In the genomic region with DNA sequence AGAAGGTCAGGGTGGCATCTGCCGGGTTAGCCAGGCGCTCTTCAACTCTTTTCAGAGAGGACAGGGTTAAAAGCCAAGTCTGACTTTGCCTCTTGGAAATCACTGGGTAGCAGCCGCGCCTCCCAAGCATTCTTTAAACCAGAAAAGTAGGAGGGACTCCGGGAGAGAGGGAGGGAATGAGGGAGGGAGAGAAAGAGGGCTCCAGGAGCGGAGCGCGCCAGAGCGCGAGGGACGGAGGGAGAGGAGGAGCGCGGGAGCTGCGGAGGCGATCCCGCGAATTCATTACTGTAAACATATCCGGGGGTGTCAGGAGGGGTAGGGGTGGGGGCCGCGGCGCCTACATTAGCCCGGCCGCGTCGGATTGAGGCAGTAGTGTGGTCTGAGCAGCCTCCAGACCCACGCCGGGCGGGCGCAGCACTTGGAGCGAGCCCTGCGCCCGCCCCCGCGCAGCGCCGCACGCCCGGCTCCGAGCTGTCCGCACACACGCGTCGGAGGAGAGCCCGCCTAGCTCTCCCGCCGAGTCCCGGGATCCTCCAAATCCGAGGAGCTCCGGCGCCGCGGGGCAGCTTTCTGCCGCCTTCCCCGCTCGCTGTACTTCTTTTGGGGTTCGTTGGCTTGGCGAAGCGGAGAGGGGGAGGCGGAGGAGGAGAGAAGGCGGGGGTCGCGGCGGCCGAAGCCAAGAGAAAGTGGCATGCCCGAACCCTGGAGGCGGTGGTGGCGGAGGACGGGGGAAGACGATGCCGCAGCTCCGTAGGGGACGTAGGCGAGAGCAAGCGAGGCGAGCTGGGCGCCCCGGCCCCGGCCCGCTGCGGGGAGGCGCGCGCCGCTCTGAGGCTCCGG, we compare ENCODE assay signal across 1 cellular context.
TF ChIP-seq lines count a peak whose summit lies in the region.

No MANE protein-coding gene starts in this region.

TF ChIP-seq in IMR-90, 13 proteins besides CTCF, POLR2A, EP300 and RAD21:
- TF ChIP-seq BHLHE40 (IDR thresholded peaks at IDR 0.05; ENCODE audit: low read depth, low read length) (peak; percentile 22; the same call in 1 of the 2 replicates), MXI1 (IDR thresholded peaks at IDR 0.05; ENCODE audit: borderline replicate concordance, low read depth, low read length) (peak; percentile 81; the same call in 1 of the 2 replicates), MAZ (IDR thresholded peaks at IDR 0.05; ENCODE audit: borderline replicate concordance, low read depth, low read length) (peak; percentile 72; the same call in 1 of the 2 replicates), FOS (IDR thresholded peaks at IDR 0.05; ENCODE audit: low read depth, low read length) (no peak), RCOR1 (IDR thresholded peaks at IDR 0.05; ENCODE audit: insufficient replicate concordance, low read length) (no peak)
